17 cellular contexts compared by ENCODE assay signal in genomic region chr13:98493035-98493401, GRCh38.
DNase-seq lines count a peak whose midpoint lies in the region; ATAC-seq and TF ChIP-seq lines count a peak whose summit lies in the region.
"Had no signal": no experiment of that assay in that cellular context is flagged by ENCODE, and none has a peak within 500 bp of the region (broad histone marks: within the 10 kb centered on the region; RNA-seq: fewer than 3 reads in every experiment).

No MANE protein-coding gene starts in this region.

- no peak for ATAC-seq in GM19324 (IDR thresholded peaks at IDR 0.05; ENCODE audit: low FRiP score, unreplicated experiment)
- ATAC-seq: lower lobe of right lung had no signal

- H3K27ac ChIP-seq in SK-N-MC (peak overlapping the region; percentile 87), hepatocyte (peak overlapping the region; percentile 23), transverse colon (peak overlapping the region; percentile 42 to 64 (median 50))
- H3K27ac ChIP-seq: lower lobe of right lung, parathyroid adenoma, RWPE1 had no signal

- 73% methylated on average over 5 of the region's 5 CpGs for WGBS in hepatocyte (ENCODE audit: low lambda C conversion rate, missing lambda C conversion rate)
- WGBS in transverse colon (ENCODE audit: low coverage in 1 of 2), 2 donors: 58 to 75% methylated on average over 5 of the region's 5 CpGs

- H3K36me3 Mint-ChIP-seq in activated naive CD4-positive, alpha-beta T cell treated with anti-CD3 and anti-CD28 coated beads, Interleukin-2, amount 50 U/mL, for 24 hours: peaks cover 7% of the 10 kb centered on the region

- in situ Hi-C loops in transverse colon (cut with MboI; ENCODE audit: low pct_ligation_motif_present in 1 of 4, low pct_unique_long_range_greater_than_20kb in 1 of 4, low sequenced_read_pairs in 3 of 4): loop anchor here in 1 of 4 donors (10.0 kb wide), 1 partner anchor 82 kb away; the partner anchor contains the start of gene STK24

- H3K4me2 ChIP-seq in hepatocyte: peak overlapping the region; percentile 8

- no peak overlapping the region for H2AFZ ChIP-seq in hepatocyte
- H2AFZ ChIP-seq: parathyroid adenoma had no signal

- H3K9me2 ChIP-seq in hepatocyte (replicated peaks; ENCODE audit: insufficient read depth): no peaks in the 10 kb centered on the region

- H3K4me1 ChIP-seq in hepatocyte (ENCODE audit: insufficient read depth): peaks cover 44% of the 10 kb centered on the region
- peaks cover 41 to 88% (median 54%) of the 10 kb centered on the region in 4 donors for H3K4me1 ChIP-seq in transverse colon

- H3K4me3 ChIP-seq in SK-N-MC: no peak overlapping the region
- no peak overlapping the region for H3K4me3 ChIP-seq in hepatocyte
- no peak overlapping the region for H3K4me3 ChIP-seq in transverse colon
- H3K4me3 ChIP-seq: lower lobe of right lung, MG63, spleen had no signal

- H3K4me3 Mint-ChIP-seq in activated naive CD4-positive, alpha-beta T cell treated with anti-CD3 and anti-CD28 coated beads, Interleukin-2, amount 50 U/mL, for 24 hours: no peak overlapping the region
- H3K4me3 Mint-ChIP-seq: activated CD4-positive, alpha-beta T cell treated with anti-CD3 and anti-CD28 coated beads, Interleukin-2, amount 10 ng/mL, durations not matched to agents 24 days and 14 days; activated naive CD8-positive, alpha-beta T cell treated with anti-CD3 and anti-CD28 coated beads, Interleukin-2, amount 10 ng/mL, durations not matched to agents 7 days and 5 days had no signal

- no peaks in the 10 kb centered on the region for H3K9me3 Mint-ChIP-seq in activated naive CD4-positive, alpha-beta T cell treated with anti-CD3 and anti-CD28 coated beads, Interleukin-2, amount 50 U/mL, for 24 hours
- H3K9me3 Mint-ChIP-seq: activated CD4-positive, alpha-beta T cell treated with anti-CD3 and anti-CD28 coated beads, Interleukin-2, amount 10 ng/mL, durations not matched to agents 24 days and 14 days; activated naive CD8-positive, alpha-beta T cell treated with anti-CD3 and anti-CD28 coated beads, Interleukin-2, amount 10 ng/mL, durations not matched to agents 7 days and 5 days had no signal

- H3K9me3 ChIP-seq in SK-N-MC (ENCODE audit: low read depth, low read length): no peaks in the 10 kb centered on the region
- no peaks in the 10 kb centered on the region for H3K9me3 ChIP-seq in hepatocyte (ENCODE audit: low read depth)
- H3K9me3 ChIP-seq in transverse colon: no peaks in the 10 kb centered on the region
- H3K9me3 ChIP-seq: lower lobe of right lung, MG63, spleen had no signal

- no peaks in the 10 kb centered on the region; the same call in 1 of the 2 replicates for H3K36me3 ChIP-seq in SK-N-MC (ENCODE audit: insufficient read depth, low read length)
- H3K36me3 ChIP-seq in hepatocyte (replicated peaks; ENCODE audit: insufficient read depth, low read depth): no peaks in the 10 kb centered on the region
- no peaks in the 10 kb centered on the region for H3K36me3 ChIP-seq in transverse colon
- H3K36me3 ChIP-seq: lower lobe of right lung, MG63 had no signal

- peak; percentile 13 for TF ChIP-seq EP300 in transverse colon (IDR thresholded peaks at IDR 0.05; ENCODE audit: low read depth)

- no peak for TF ChIP-seq CTCF in hepatocyte (IDR thresholded peaks at IDR 0.05; ENCODE audit: poor library complexity)
- no peak for TF ChIP-seq CTCF in transverse colon (IDR thresholded peaks at IDR 0.05)

- TF ChIP-seq POLR2A in transverse colon (IDR thresholded peaks at IDR 0.05): no peak

- peaks cover 83% of the 10 kb centered on the region for H3K4me1 Mint-ChIP-seq in activated naive CD4-positive, alpha-beta T cell treated with anti-CD3 and anti-CD28 coated beads, Interleukin-2, amount 50 U/mL, for 24 hours

- peaks cover 92% of the 10 kb centered on the region for H3K79me2 ChIP-seq in hepatocyte

- peak overlapping the region; percentile 58 for H3K9ac ChIP-seq in SK-N-MC (ENCODE audit: insufficient read length)
- H3K9ac ChIP-seq: parathyroid adenoma had no signal

- H3K27me3 ChIP-seq in hepatocyte (no peaks in the 10 kb centered on the region), transverse colon (no peaks in the 10 kb centered on the region)
- H3K27me3 ChIP-seq: MG63, spleen had no signal

- H3K27ac Mint-ChIP-seq in activated naive CD4-positive, alpha-beta T cell treated with anti-CD3 and anti-CD28 coated beads, Interleukin-2, amount 50 U/mL, for 24 hours: peak overlapping the region; percentile 82
- H3K27ac Mint-ChIP-seq: activated CD4-positive, alpha-beta T cell treated with anti-CD3 and anti-CD28 coated beads, Interleukin-2, amount 10 ng/mL, durations not matched to agents 24 days and 14 days; activated naive CD8-positive, alpha-beta T cell treated with anti-CD3 and anti-CD28 coated beads, Interleukin-2, amount 10 ng/mL, durations not matched to agents 7 days and 5 days had no signal

- no peak for DNase-seq in activated naive CD4-positive, alpha-beta T cell treated with anti-CD3 and anti-CD28 coated beads, Interleukin-2, amount 50 U/mL, for 16 hours
- DNase-seq in SK-N-MC (ENCODE audit: low read depth, low spot score): no peak
- DNase-seq in hepatocyte (ENCODE audit: low spot score): no peak
- no peak for DNase-seq in transverse colon
- no peak for DNase-seq in activated gamma-delta T cell (lab: John Stamatoyannopoulos, UW)
- DNase-seq in AG08395 (ENCODE audit: low spot score): no peak
- DNase-seq: activated CD4-positive, alpha-beta T cell treated with anti-CD3 and anti-CD28 coated beads, Interleukin-2, amount 10 ng/mL, durations not matched to agents 24 days and 14 days; activated naive CD8-positive, alpha-beta T cell treated with anti-CD3 and anti-CD28 coated beads, Interleukin-2, amount 10 ng/mL, durations not matched to agents 7 days and 5 days; lower lobe of right lung; MG63; NCI-H2227 treated with DMSO at 0.1 percent for 48 hours; NK-92 treated with Interleukin-12 subunit alpha and Interleukin-12 subunit beta, amount 100 ng/mL, for 24 hours; spleen had no signal

- intact Hi-C loops in transverse colon (cut with DNase I; ENCODE audit: low total_unique reads): no loop called here

- H4K20me1 ChIP-seq in hepatocyte (ENCODE audit: insufficient read depth, poor library complexity, severe bottlenecking): peaks cover 34% of the 10 kb centered on the region

- no peaks in the 10 kb centered on the region for H3K27me3 Mint-ChIP-seq in activated naive CD4-positive, alpha-beta T cell treated with anti-CD3 and anti-CD28 coated beads, Interleukin-2, amount 50 U/mL, for 24 hours
- H3K27me3 Mint-ChIP-seq: activated CD4-positive, alpha-beta T cell treated with anti-CD3 and anti-CD28 coated beads, Interleukin-2, amount 10 ng/mL, durations not matched to agents 24 days and 14 days; activated naive CD8-positive, alpha-beta T cell treated with anti-CD3 and anti-CD28 coated beads, Interleukin-2, amount 10 ng/mL, durations not matched to agents 7 days and 5 days had no signal

Comparison
In these comparisons a context has a peak if more than half of its experiments do, and no peak if none do; other contexts are left out.
1. H3K27ac ChIP-seq: peak in every context shown above with its lines; median percentile 87 in SK-N-MC; 50 in transverse colon; 23 in hepatocyte.